ENCODE assay signal across 9 cellular contexts in genomic region chr17:42132941-42133340, GRCh38. TPM values are rescaled to one million over a fixed set of nuclear protein-coding genes. Genes with fewer than 3 reads are reported as not detected.
DNase-seq lines count a peak whose midpoint lies in the region; ATAC-seq and TF ChIP-seq lines count a peak whose summit lies in the region.
"Had no signal": no experiment of that assay in that cellular context is flagged by ENCODE, and none has a peak within 500 bp of the region (broad histone marks: within the 10 kb centered on the region; RNA-seq: fewer than 3 reads in every experiment).

No MANE protein-coding gene starts in this region.

- H3K27ac ChIP-seq in prostate gland, result no peak overlapping the region

- no peaks in the 10 kb centered on the region for H3K9me3 ChIP-seq in prostate gland

- H3K4me1 ChIP-seq in prostate gland (replicated peaks), result peaks cover 25% of the 10 kb centered on the region

- peaks cover 39% of the 10 kb centered on the region for H3K4me1 Mint-ChIP-seq in WTC11

- H3K36me3 Mint-ChIP-seq in WTC11, result peaks cover 17% of the 10 kb centered on the region

- no peak for TF ChIP-seq POLR2A in prostate gland (IDR thresholded peaks at IDR 0.05)

- POLR2A ChIA-PET in WTC11 (lab: Charles Lee), result no interaction called here

- H3K36me3 ChIP-seq in prostate gland, result peaks cover 0 to 12% of the 10 kb centered on the region in 2 donors

- ATAC-seq in activated CD4-positive, CD25-positive, alpha-beta regulatory T cell treated with anti-CD3 and anti-CD28 coated beads, Interleukin-2, amount 50 U/mL, for 24 hours, result peak; percentile 53 to 55
- ATAC-seq in WTC11, result no peak
- ATAC-seq in GM21526 (IDR thresholded peaks at IDR 0.05; ENCODE audit: low FRiP score, unreplicated experiment), result no peak
- ATAC-seq in GM19324 (IDR thresholded peaks at IDR 0.05; ENCODE audit: low FRiP score, unreplicated experiment), result no peak

- H3K4me3 ChIP-seq in foreskin fibroblast (ENCODE audit: low read depth in 1 of 2, low read length in 2 of 2) (no peak overlapping the region), prostate gland (no peak overlapping the region)

- no peaks in the 10 kb centered on the region for H3K27me3 ChIP-seq in prostate gland (replicated peaks; ENCODE audit: insufficient read depth)

- intact Hi-C loops in prostate gland (cut with DNase I), result no loop called here

- peak overlapping the region; percentile 62 for H3K27ac Mint-ChIP-seq in WTC11

- H3K9me3 Mint-ChIP-seq in WTC11, result no peaks in the 10 kb centered on the region

- TF ChIP-seq CTCF in WTC11 (IDR thresholded peaks at IDR 0.05) (no peak), foreskin fibroblast (IDR thresholded peaks at IDR 0.05; ENCODE audit: low read depth, low read length) (no peak), prostate gland (IDR thresholded peaks at IDR 0.05) (no peak)

- no peak overlapping the region for H3K4me3 Mint-ChIP-seq in WTC11

- CTCF ChIA-PET in WTC11 (lab: Charles Lee), result interaction anchor here (1.1 to 2.3 kb wide), 2 partner anchors 10 to 32 kb away, joined by 3 to 6 read pairs; partner anchors contain the start of gene HSPB9

- no peak for DNase-seq in activated CD4-positive, CD25-positive, alpha-beta regulatory T cell treated with anti-CD3 and anti-CD28 coated beads, Interleukin-2, amount 50 U/mL, for 72 hours
- DNase-seq in Kasumi-1 (lab: John Stamatoyannopoulos, UW) (peak; percentile 93), WTC11 (ENCODE audit: low spot score) (no peak), foreskin fibroblast (peak; percentile 74 to 82), prostate gland (ENCODE audit: low spot score) (peak; percentile 62)

- WGBS in prostate gland, result 45% methylated on average over 3 of the region's 3 CpGs

- no peaks in the 10 kb centered on the region for H3K27me3 Mint-ChIP-seq in WTC11 (ENCODE audit: low read depth)

TF ChIP-seq in WTC11, 78 proteins besides CTCF, POLR2A, EP300 and RAD21:
- TF ChIP-seq, protein P1, sequence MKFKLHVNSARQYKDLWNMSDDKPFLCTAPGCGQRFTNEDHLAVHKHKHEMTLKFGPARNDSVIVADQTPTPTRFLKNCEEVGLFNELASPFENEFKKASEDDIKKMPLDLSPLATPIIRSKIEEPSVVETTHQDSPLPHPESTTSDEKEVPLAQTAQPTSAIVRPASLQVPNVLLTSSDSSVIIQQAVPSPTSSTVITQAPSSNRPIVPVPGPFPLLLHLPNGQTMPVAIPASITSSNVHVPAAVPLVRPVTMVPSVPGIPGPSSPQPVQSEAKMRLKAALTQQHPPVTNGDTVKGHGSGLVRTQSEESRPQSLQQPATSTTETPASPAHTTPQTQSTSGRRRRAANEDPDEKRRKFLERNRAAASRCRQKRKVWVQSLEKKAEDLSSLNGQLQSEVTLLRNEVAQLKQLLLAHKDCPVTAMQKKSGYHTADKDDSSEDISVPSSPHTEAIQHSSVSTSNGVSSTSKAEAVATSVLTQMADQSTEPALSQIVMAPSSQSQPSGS (CRISPR knock-in tag; IDR thresholded peaks at IDR 0.05; ENCODE audit: borderline replicate concordance, low read depth), result no peak
- TF ChIP-seq OVOL2 (CRISPR knock-in tag; IDR thresholded peaks at IDR 0.05; ENCODE audit: borderline replicate concordance), result no peak
TF ChIP-seq in WTC11: peak in this region for 0.

RNA-seq across cellular contexts. Expression of gene HSPB9, which starts 10.3 kb away (rescaled TPM):
- 0.30 to 0.57 TPM (median 0.46 TPM) in 3 replicates for total RNA-seq in WTC11 (2021)
- 1 to 10 TPM in 1 of 2 donors, under 1 TPM in 1; 0.18 to 1.2 TPM for total RNA-seq in prostate gland
- total RNA-seq: urinary bladder had no signal

RNA-seq across cellular contexts. Expression of gene KAT2A, which starts 11.8 kb away (rescaled TPM):
- total RNA-seq in WTC11 (2021), result 44.8 to 54.0 TPM (median 52.7 TPM) in 3 replicates
- 10 to 100 TPM; 32.9 to 90.1 TPM for total RNA-seq in prostate gland

RNA-seq across cellular contexts. Expression of gene DHX58, which starts 20.4 kb away (rescaled TPM):
- total RNA-seq in WTC11 (2021) (6.3 to 7.6 TPM (median 7.3 TPM) in 3 replicates), prostate gland (10 to 100 TPM; 26.7 to 38.6 TPM)

RNA-seq across cellular contexts. Expression of gene RAB5C, which starts 21.8 kb away (rescaled TPM):
- total RNA-seq in WTC11 (2021), result 74.3 to 84.8 TPM (median 84.1 TPM) in 3 replicates
- 100 to 1,000 TPM; 124 to 146 TPM for total RNA-seq in prostate gland

RNA-seq across cellular contexts. Expression of gene ZNF385C, which starts 34.7 kb away (rescaled TPM):
- total RNA-seq in WTC11 (2021) (3.1 to 4.5 TPM (median 3.7 TPM) in 3 replicates), prostate gland (10 to 100 TPM in 1 of 2 donors, 1 to 10 TPM in 1; 2.3 to 11.8 TPM)

Comparison
In these comparisons a context has a peak if more than half of its experiments do, and no peak if none do; other contexts are left out.
1. ATAC-seq: peak in activated CD4-positive, CD25-positive, alpha-beta regulatory T cell treated with anti-CD3 and anti-CD28 coated beads, Interleukin-2, amount 50 U/mL, for 24 hours (2 of 2); none in WTC11 (single experiment), GM21526 (single experiment) and GM19324 (single experiment).
2. DNase-seq: peak in Kasumi-1 (2 of 2), foreskin fibroblast (2 of 2) and prostate gland (single experiment); none in activated CD4-positive, CD25-positive, alpha-beta regulatory T cell treated with anti-CD3 and anti-CD28 coated beads, Interleukin-2, amount 50 U/mL, for 72 hours (single experiment) and WTC11 (single experiment).